8 cellular contexts compared by ENCODE assay signal in genomic region chr1:1435094-1435903, GRCh38. TPM values are rescaled to one million over a fixed set of nuclear protein-coding genes. Genes with fewer than 3 reads are reported as not detected.
A peak's percentile ranks its signal among the peaks of the same experiment; 100 is the strongest.
DNase-seq lines count a peak whose midpoint lies in the region; ATAC-seq and TF ChIP-seq lines count a peak whose summit lies in the region.

VWA1 (plus strand) TSS chr1:1435690; CDS start chr1:1435749, 59 bp downstream.

- intact Hi-C loops in natural killer cell (cut with micrococcal nuclease), result no loop called here

- no peaks in the 10 kb centered on the region for H3K9me3 Mint-ChIP-seq in natural killer cell
- no peaks in the 10 kb centered on the region for H3K9me3 Mint-ChIP-seq in stimulated activated naive B cell treated with anti-CD40 and anti-IgM and Interleukin-4, amounts not matched to agents 10 μg/mL and 1 μg/mL and 100 μg/mL, for 72 hours

- H3K4me3 Mint-ChIP-seq in natural killer cell, result peak within 1 kb of the TSS; percentile 58
- H3K4me3 Mint-ChIP-seq in stimulated activated naive B cell treated with anti-CD40 and anti-IgM and Interleukin-4, amounts not matched to agents 10 μg/mL and 1 μg/mL and 100 μg/mL, for 72 hours, result peak within 1 kb of the TSS; percentile 72 to 78

- TF ChIP-seq CTCF in natural killer cell (IDR thresholded peaks at IDR 0.05), result no peak

- H3K36me3 Mint-ChIP-seq in natural killer cell, result no peaks in the 10 kb centered on the region
- H3K36me3 Mint-ChIP-seq in stimulated activated naive B cell treated with anti-CD40 and anti-IgM and Interleukin-4, amounts not matched to agents 10 μg/mL and 1 μg/mL and 100 μg/mL, for 72 hours, result no peaks in the 10 kb centered on the region

- peaks cover 0 to 4% of the 10 kb centered on the region in 2 donors for H3K4me1 Mint-ChIP-seq in natural killer cell
- H3K4me1 Mint-ChIP-seq in stimulated activated naive B cell treated with anti-CD40 and anti-IgM and Interleukin-4, amounts not matched to agents 10 μg/mL and 1 μg/mL and 100 μg/mL, for 72 hours, result peaks cover 13 to 34% of the 10 kb centered on the region in 2 donors

- DNase-seq in DMS 273 (lab: John Stamatoyannopoulos, UW; ENCODE audit: unreplicated experiment), result peak; percentile 91
- no peak for DNase-seq in DMS 273 treated with DMSO at 0.1 percent for 48 hours (lab: John Stamatoyannopoulos, UW)
- peak; percentile 88 for DNase-seq in NCI-H82 (lab: John Stamatoyannopoulos, UW)
- peak; percentile 86 for DNase-seq in activated effector memory CD4-positive, alpha-beta T cell treated with anti-CD3 and anti-CD28 coated beads, Interleukin-2, amount 50 U/mL, for 16 hours
- DNase-seq in fibroblast of peridontal ligament (ENCODE audit: extremely low read depth), result peak; percentile 39
- peak; percentile 51 for DNase-seq in natural killer cell
- no peak for DNase-seq in stimulated activated naive B cell treated with anti-CD40 and anti-IgM and Interleukin-4, amounts not matched to agents 10 μg/mL and 1 μg/mL and 100 μg/mL, for 72 hours

- H3K27ac Mint-ChIP-seq in natural killer cell, result no peak within 1 kb of the TSS
- H3K27ac Mint-ChIP-seq in stimulated activated naive B cell treated with anti-CD40 and anti-IgM and Interleukin-4, amounts not matched to agents 10 μg/mL and 1 μg/mL and 100 μg/mL, for 72 hours, result peak within 1 kb of the TSS; percentile 37

- peak; percentile 62 to 90 (median 89) for ATAC-seq in natural killer cell
- ATAC-seq in stimulated activated naive B cell treated with anti-CD40 and anti-IgM and Interleukin-4, amounts not matched to agents 10 μg/mL and 1 μg/mL and 100 μg/mL, for 72 hours (replicated peaks), result peak; percentile 51 to 62
- ATAC-seq in HG03565 (IDR thresholded peaks at IDR 0.05; ENCODE audit: unreplicated experiment), result no peak

- H3K27me3 Mint-ChIP-seq in natural killer cell (ENCODE audit: low read depth in 2 of 2), result peaks cover 0 to 14% of the 10 kb centered on the region in 2 donors
- H3K27me3 Mint-ChIP-seq in stimulated activated naive B cell treated with anti-CD40 and anti-IgM and Interleukin-4, amounts not matched to agents 10 μg/mL and 1 μg/mL and 100 μg/mL, for 72 hours, result peaks cover 22 to 64% of the 10 kb centered on the region in 2 donors

RNA-seq across cellular contexts. Expression of gene VWA1, which starts in this region (rescaled TPM):
- total RNA-seq in natural killer cell, result not detected

Comparison
In these comparisons a context has a peak if more than half of its experiments do, and no peak if none do; other contexts are left out.
1. DNase-seq: peak in DMS 273 (single experiment), NCI-H82 (single experiment), activated effector memory CD4-positive, alpha-beta T cell treated with anti-CD3 and anti-CD28 coated beads, Interleukin-2, amount 50 U/mL, for 16 hours (single experiment) and fibroblast of peridontal ligament (single experiment); none in DMS 273 treated with DMSO at 0.1 percent for 48 hours (single experiment) and stimulated activated naive B cell treated with anti-CD40 and anti-IgM and Interleukin-4, amounts not matched to agents 10 μg/mL and 1 μg/mL and 100 μg/mL, for 72 hours (single experiment).
2. Peak in DNase-seq and ATAC-seq in natural killer cell; RNA of the gene not detected or under 1 TPM.